30 cellular contexts compared by ENCODE assay signal in genomic region chrX:130435937-130436336, GRCh38.
"Had no signal": no experiment of that assay in that cellular context is flagged by ENCODE, and none has a peak within 500 bp of the region (broad histone marks: within the 10 kb centered on the region; RNA-seq: fewer than 3 reads in every experiment).

No MANE protein-coding gene starts in this region.

- H3K27ac ChIP-seq: adrenal gland, ascending aorta, body of pancreas, brain microvascular endothelial cell, breast epithelium, cardiac muscle cell had no signal

- DNase-seq: activated effector memory CD4-positive, alpha-beta T cell treated with anti-CD3 and anti-CD28 coated beads, Interleukin-2, amount 50 U/mL, for 16 hours; activated effector memory CD4-positive, alpha-beta T cell treated with Interleukin-2 at 50 U/mL for 16 hours; activated gamma-delta T cell; activated gamma-delta T cell treated with Interleukin-2 at 50 U/mL for 16 hours; activated naive CD4-positive, alpha-beta T cell; activated naive CD4-positive, alpha-beta T cell treated with anti-CD3 and anti-CD28 coated beads for 36 hours; activated naive CD4-positive, alpha-beta T cell treated with anti-CD3 and anti-CD28 coated beads, Interleukin-2, amount 10 ng/mL, durations not matched to agents 7 days and 5 days; activated naive CD4-positive, alpha-beta T cell treated with anti-CD3 and anti-CD28 coated beads, Interleukin-2, amount 50 U/mL, for 16 hours; activated naive CD4-positive, alpha-beta T cell treated with Interleukin-2 at 50 U/mL for 16 hours; activated naive CD8-positive, alpha-beta T cell treated with anti-CD3 and anti-CD28 coated beads for 36 hours; activated naive CD8-positive, alpha-beta T cell treated with anti-CD3 and anti-CD28 coated beads, Interleukin-2, amount 10 ng/mL, durations not matched to agents 7 days and 5 days; activated naive CD8-positive, alpha-beta T cell treated with anti-CD3 and anti-CD28 coated beads, Interleukin-2, amount 50 U/mL, for 24 hours; activated T-cell treated with anti-CD3 and anti-CD28 coated beads, Interleukin-2, amount 50 U/mL, for 4 hours; activated T-cell treated with anti-CD3 and anti-CD28 coated beads, Interleukin-2, amount 50 U/mL, for 48 hours; activated T-cell treated with anti-CD3 and anti-CD28 coated beads, Interleukin-2, amount 50 U/mL, for 72 hours; adrenal gland; amniotic stem cell; amygdala; anterior cingulate cortex; aorta; body of pancreas; brain microvascular endothelial cell; caudate nucleus; central memory CD4-positive, alpha-beta T cell; cerebellar nuclear complex had no signal

- ATAC-seq: activated naive CD4-positive, alpha-beta T cell treated with anti-CD3 and anti-CD28 coated beads, Interleukin-2, amount 50 U/mL, for 72 hours; activated naive CD8-positive, alpha-beta T cell treated with anti-CD3 and anti-CD28 coated beads, Interleukin-2, amount 50 U/mL, for 24 hours; activated T-cell treated with anti-CD3 and anti-CD28 coated beads, Interleukin-2, amount 50 U/mL, for 4 hours; activated T-cell treated with anti-CD3 and anti-CD28 coated beads, Interleukin-2, amount 50 U/mL, for 72 hours; activated T-helper 17 cell treated with anti-CD3 and anti-CD28 coated beads, Interleukin-2, amount 50 U/mL, for 72 hours; body of pancreas had no signal
